9 cellular contexts compared by ENCODE assay signal in the genomic region with DNA sequence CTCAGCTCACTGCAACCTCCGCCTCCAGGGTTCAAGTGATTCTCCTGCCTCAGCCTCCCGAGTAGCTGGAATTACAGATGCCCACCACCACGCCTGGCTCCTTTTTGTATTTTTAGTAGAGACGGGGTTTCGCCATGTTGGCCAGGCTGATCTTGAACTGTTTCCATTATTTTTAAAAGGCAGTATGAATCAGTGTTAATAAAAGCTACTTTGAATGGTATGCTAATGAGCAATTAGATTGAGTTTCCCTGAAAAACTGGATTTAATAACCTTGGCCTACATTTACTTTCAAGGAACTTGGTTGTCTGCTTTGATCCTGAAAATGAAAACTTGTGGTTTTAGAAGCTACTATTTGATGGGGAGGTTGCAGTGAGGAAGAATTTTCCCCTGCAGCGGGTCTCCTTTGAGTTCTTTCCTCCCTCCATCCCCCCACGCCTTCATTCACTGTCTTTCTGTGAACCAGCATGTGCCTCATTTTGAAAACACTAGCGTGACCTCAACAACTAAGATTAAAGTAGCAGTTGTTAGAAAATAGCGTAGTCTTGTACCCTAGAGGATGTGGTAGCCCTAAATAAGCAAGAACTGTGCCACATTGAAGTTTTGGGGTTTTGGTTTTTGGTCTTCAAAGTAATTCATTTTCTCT. TPM values are rescaled to one million over a fixed set of nuclear protein-coding genes. Genes with fewer than 3 reads are reported as not detected.
DNase-seq lines count a peak whose midpoint lies in the region; ATAC-seq and TF ChIP-seq lines count a peak whose summit lies in the region.
"Had no signal": no experiment of that assay in that cellular context is flagged by ENCODE, and none has a peak within 500 bp of the region (broad histone marks: within the 10 kb centered on the region; RNA-seq: fewer than 3 reads in every experiment).

No MANE protein-coding gene starts in this region.

- no peak for TF ChIP-seq POLR2A in right lobe of liver (IDR thresholded peaks at IDR 0.05)

- no peak overlapping the region for H3K27ac Mint-ChIP-seq in glutamatergic neuron (ENCODE audit: unreplicated experiment)

- H3K27me3 ChIP-seq in smooth muscle cell (ENCODE audit: low read depth) (no peaks in the 10 kb centered on the region), right lobe of liver (no peaks in the 10 kb centered on the region)

- 90% methylated on average over 9 of the region's 9 CpGs for WGBS in smooth muscle cell (ENCODE audit: low lambda C conversion rate)
- 85% methylated on average over 9 of the region's 9 CpGs for WGBS in right lobe of liver (ENCODE audit: insufficient coverage, low coverage, low lambda C conversion rate, missing lambda C conversion rate)

- H2AFZ ChIP-seq in smooth muscle cell (ENCODE audit: low read depth): no peak overlapping the region

- H3F3A ChIP-seq in smooth muscle cell (ENCODE audit: low read depth): no peaks in the 10 kb centered on the region

- H3K9me3 ChIP-seq in smooth muscle cell (replicated peaks; ENCODE audit: low read depth) (no peaks in the 10 kb centered on the region), right lobe of liver (no peaks in the 10 kb centered on the region)

- H3K4me2 ChIP-seq in smooth muscle cell: no peak overlapping the region

- H3K27me3 Mint-ChIP-seq in glutamatergic neuron (ENCODE audit: unreplicated experiment): no peaks in the 10 kb centered on the region

- H4K20me1 ChIP-seq in smooth muscle cell (ENCODE audit: low read depth): no peaks in the 10 kb centered on the region

- H3K36me3 Mint-ChIP-seq in glutamatergic neuron (ENCODE audit: unreplicated experiment): no peaks in the 10 kb centered on the region

- H3K4me3 ChIP-seq in smooth muscle cell (no peak overlapping the region), right lobe of liver (no peak overlapping the region)

- TF ChIP-seq CTCF in smooth muscle cell (IDR thresholded peaks at IDR 0.05; ENCODE audit: borderline replicate concordance, insufficient read depth, poor library complexity, severe bottlenecking) (no peak), glutamatergic neuron (IDR thresholded peaks at IDR 0.05; ENCODE audit: partially characterized antibody, unreplicated experiment) (no peak), right lobe of liver (IDR thresholded peaks at IDR 0.05) (no peak)

- intact Hi-C loops in right lobe of liver (cut with DNase I): no loop called here

- no peak overlapping the region for H3K4me3 Mint-ChIP-seq in glutamatergic neuron (ENCODE audit: unreplicated experiment)

- DNase-seq in activated T-cell treated with anti-CD3 and anti-CD28 coated beads for 48 hours (ENCODE audit: low read depth) (peak; percentile 24), hepatic stellate cell (ENCODE audit: low spot score) (no peak), smooth muscle cell (lab: John Stamatoyannopoulos, UW; ENCODE audit: unreplicated experiment) (no peak), glutamatergic neuron (no peak), right lobe of liver (no peak)
- peak; percentile 19 for DNase-seq in stimulated activated CD4-positive, alpha-beta T cell treated with anti-CD3 and anti-CD28 coated beads, Interleukin-2, amount 100 ng/mL, for 4 hours (ENCODE audit: low read depth)

- no peaks in the 10 kb centered on the region for H3K79me2 ChIP-seq in smooth muscle cell (ENCODE audit: low read depth)

- no peak overlapping the region for H3K9ac ChIP-seq in smooth muscle cell (ENCODE audit: low read depth)

- ATAC-seq in GM18870 (IDR thresholded peaks at IDR 0.05; ENCODE audit: unreplicated experiment): peak; percentile 84
- ATAC-seq in HG03025 (IDR thresholded peaks at IDR 0.05; ENCODE audit: low FRiP score, unreplicated experiment): peak; percentile 64
- no peak for ATAC-seq in right lobe of liver

- peaks cover 2% of the 10 kb centered on the region for H3K9me3 Mint-ChIP-seq in glutamatergic neuron (ENCODE audit: unreplicated experiment)

- no peaks in the 10 kb centered on the region for H3K36me3 ChIP-seq in smooth muscle cell (ENCODE audit: low read depth)
- H3K36me3 ChIP-seq in right lobe of liver: no peaks in the 10 kb centered on the region

- H3K4me1 Mint-ChIP-seq in glutamatergic neuron (ENCODE audit: low read depth, unreplicated experiment): no peaks in the 10 kb centered on the region

- no peaks in the 10 kb centered on the region for H3K4me1 ChIP-seq in smooth muscle cell (ENCODE audit: low read depth)
- no peaks in the 10 kb centered on the region for H3K4me1 ChIP-seq in right lobe of liver

- H3K27ac ChIP-seq in smooth muscle cell (ENCODE audit: low read depth) (no peak overlapping the region), right lobe of liver (no peak overlapping the region)
- H3K27ac ChIP-seq: VCaP had no signal

RNA-seq across cellular contexts. Expression of gene RPS6KA5, which starts 17.8 kb away (rescaled TPM):
- 1.5 and 2.8 TPM in 2 replicates for total RNA-seq in smooth muscle cell
- 1.0 and 2.3 TPM in 2 replicates for polyA plus RNA-seq in smooth muscle cell
- 3.8 TPM for total RNA-seq in glutamatergic neuron (ENCODE audit: unreplicated experiment)
- 1 to 10 TPM in 5 of 6 experiments, under 1 TPM in 1; 0.31 to 3.5 (median 1.7) TPM for total RNA-seq in right lobe of liver

RNA-seq across cellular contexts. Expression of gene DGLUCY, which starts 35.7 kb away (rescaled TPM):
- total RNA-seq in smooth muscle cell: 9.7 and 10.4 TPM in 2 replicates
- polyA plus RNA-seq in smooth muscle cell: 11.3 and 15.9 TPM in 2 replicates
- total RNA-seq in glutamatergic neuron (ENCODE audit: unreplicated experiment): 8.3 TPM
- total RNA-seq in right lobe of liver: 10 to 100 TPM; 26.7 to 55.6 (median 39.8) TPM

Comparison
In these comparisons a context has a peak if more than half of its experiments do, and no peak if none do; other contexts are left out.
1. ATAC-seq: peak in GM18870 (single experiment) and HG03025 (single experiment); none in right lobe of liver (0 of 4).
2. DNase-seq: peak in activated T-cell treated with anti-CD3 and anti-CD28 coated beads for 48 hours (single experiment) and stimulated activated CD4-positive, alpha-beta T cell treated with anti-CD3 and anti-CD28 coated beads, Interleukin-2, amount 100 ng/mL, for 4 hours (single experiment); none in hepatic stellate cell (single experiment), smooth muscle cell (single experiment), glutamatergic neuron (single experiment) and right lobe of liver (0 of 3).